In the genomic region with DNA sequence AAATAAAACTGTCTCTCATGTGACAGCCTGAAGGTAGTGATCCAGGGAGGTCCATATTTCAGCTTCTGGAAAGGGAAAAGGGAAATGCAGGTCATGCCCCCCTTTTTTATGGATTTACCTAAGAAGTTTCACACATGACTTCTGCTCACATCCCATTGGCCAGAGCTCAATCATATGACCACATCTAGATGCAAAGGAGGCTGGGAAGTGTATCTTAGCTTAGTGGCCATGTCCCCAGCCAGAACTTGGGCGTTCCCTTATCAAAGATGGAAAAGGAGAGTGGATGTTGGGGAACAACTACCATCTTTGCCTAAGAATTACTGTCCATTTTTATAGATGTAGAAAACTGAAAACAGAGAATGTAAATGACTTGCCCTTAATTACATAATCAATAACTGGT, we compare ENCODE assay signal across 23 cellular contexts.
"Had no signal": no experiment of that assay in that cellular context is flagged by ENCODE, and none has a peak within 500 bp of the region (broad histone marks: within the 10 kb centered on the region; RNA-seq: fewer than 3 reads in every experiment).

No MANE protein-coding gene starts in this region.

- ATAC-seq: effector memory CD8-positive, alpha-beta T cell; esophagus mucosa; gastrocnemius medialis; heart right ventricle; left cardiac atrium; left lung; left ventricle myocardium superior; lower lobe of right lung; naive thymus-derived CD4-positive, alpha-beta T cell had no signal

- H3K27me3 ChIP-seq: colonic mucosa, esophagus squamous epithelium, gastrocnemius medialis, heart right ventricle, left lung had no signal

- DNase-seq: colonic mucosa; cortex of kidney; effector CD8-positive, alpha-beta T cell; effector memory CD8-positive, alpha-beta T cell; endodermal cell; erythroblast; esophagus squamous epithelium; foreskin fibroblast; foreskin melanocyte; gastrocnemius medialis; glutamatergic neuron; head of caudate nucleus; heart right ventricle; hippocampal formation; left cardiac atrium; left lung; left ventricle myocardium superior; lower lobe of right lung; mesenchymal stem cell; midbrain; naive thymus-derived CD4-positive, alpha-beta T cell had no signal

- H3K9me3 ChIP-seq: colonic mucosa, esophagus squamous epithelium, gastrocnemius medialis, heart right ventricle, left lung, lower lobe of right lung had no signal

- H3K4me1 ChIP-seq: colonic mucosa, esophagus squamous epithelium, gastrocnemius medialis, heart right ventricle, left lung, lower lobe of right lung had no signal

- H3K36me3 ChIP-seq: colonic mucosa, esophagus squamous epithelium, gastrocnemius medialis, heart right ventricle, left lung, lower lobe of right lung had no signal

- H3K27ac ChIP-seq: colonic mucosa, epithelial cell of prostate, esophagus squamous epithelium, gastrocnemius medialis, heart right ventricle, left lung, lower lobe of right lung had no signal

- H3K4me3 ChIP-seq: colonic mucosa, esophagus squamous epithelium, gastrocnemius medialis, heart right ventricle, left lung, lower lobe of right lung had no signal
